Comparison of ENCODE assay signal across 21 cellular contexts in genomic region chr6:31091680-31092079, GRCh38. TPM values are rescaled to one million over a fixed set of nuclear protein-coding genes. Genes with fewer than 3 reads are reported as not detected.
DNase-seq lines count a peak whose midpoint lies in the region; ATAC-seq and TF ChIP-seq lines count a peak whose summit lies in the region.
"Had no signal": no experiment of that assay in that cellular context is flagged by ENCODE, and none has a peak within 500 bp of the region (broad histone marks: within the 10 kb centered on the region; RNA-seq: fewer than 3 reads in every experiment).

No MANE protein-coding gene starts in this region.

- CTCF ChIA-PET in HCT116 (lab: Charles Lee): interaction anchor here (2.2 to 3.0 kb wide), 2 partner anchors 11 to 12 kb away, joined by 9 to 13 read pairs; no protein-coding TSS in a partner anchor

- H3K79me2 ChIP-seq in HCT116 (ENCODE audit: insufficient read depth, low read length): no peaks in the 10 kb centered on the region

- no peaks in the 10 kb centered on the region for H3K27me3 ChIP-seq in HCT116 (ENCODE audit: insufficient read depth, low read length)
- H3K27me3 ChIP-seq in colonic mucosa: no peaks in the 10 kb centered on the region
- no peaks in the 10 kb centered on the region for H3K27me3 ChIP-seq in transverse colon

- RAD21 ChIA-PET in HCT116 (lab: Charles Lee; ENCODE audit: low non-redundant PET in 1 of 2, low total read pairs in 2 of 2, uncharacterized antibody in 2 of 2, unreplicated experiment in 2 of 2): no interaction called here

- peak overlapping the region; percentile 74 for H2AFZ ChIP-seq in HCT116 (ENCODE audit: low read depth, low read length, poor library complexity, severe bottlenecking)
- H2AFZ ChIP-seq: GM23248 had no signal

- H3K4me1 ChIP-seq in HCT116 (ENCODE audit: control insufficient read depth in 1 of 2, insufficient read depth in 2 of 2, low read length in 2 of 2) (peaks cover 7 to 11% of the 10 kb centered on the region in 2 experiments), colonic mucosa (peaks cover 7% of the 10 kb centered on the region), transverse colon (peaks cover 0 to 47% (median 13%) of the 10 kb centered on the region in 4 donors)

- H3K27ac ChIP-seq in HCT116 (ENCODE audit: low read depth, low read length): no peak overlapping the region
- H3K27ac ChIP-seq in colonic mucosa: peak overlapping the region; percentile 32
- peak overlapping the region in 1 of 4 donors; percentile 4 for H3K27ac ChIP-seq in transverse colon
- H3K27ac ChIP-seq: 22Rv1, A549, C4-2B, GM23248 had no signal

- TF ChIP-seq EP300 in transverse colon (IDR thresholded peaks at IDR 0.05; ENCODE audit: low read depth): no peak

- in situ Hi-C loops in transverse colon (cut with MboI; ENCODE audit: low pct_ligation_motif_present in 1 of 4, low pct_unique_long_range_greater_than_20kb in 1 of 4, low sequenced_read_pairs in 3 of 4): loop anchor here in 1 of 4 donors (25.0 kb wide), 1 partner anchor 629 kb away; no protein-coding TSS in a partner anchor

- H3K4me3 ChIP-seq in HCT116 (replicated peaks in 1 of 2; ENCODE audit: low read depth in 1 of 2, low read length in 2 of 2) (no peak overlapping the region), colonic mucosa (no peak overlapping the region), transverse colon (no peak overlapping the region)
- H3K4me3 ChIP-seq: A549, GM23248 had no signal

- H3K9me2 ChIP-seq in HCT116 (ENCODE audit: insufficient read depth): no peaks in the 10 kb centered on the region

- TF ChIP-seq CTCF in HCT116 (IDR thresholded peaks at IDR 0.05 in 2 of 3, conservative IDR thresholded peaks at IDR 0.05 in 1 of 3; ENCODE audit: borderline replicate concordance in 1 of 3, insufficient read depth in 1 of 3, low read depth in 2 of 3, low read length in 2 of 3) (no peak), colonic mucosa (IDR thresholded peaks at IDR 0.05) (no peak), transverse colon (IDR thresholded peaks at IDR 0.05) (no peak)

- 23 to 31% methylated on average over 3 of the region's 3 CpGs for WGBS in transverse colon (ENCODE audit: low coverage in 1 of 2), 2 donors

- ATAC-seq in HCT116 (no peak), GM21360 (IDR thresholded peaks at IDR 0.05; ENCODE audit: unreplicated experiment) (no peak)
- ATAC-seq: A549 had no signal

- no TSS peak for BruUV-seq in HCT116 (replicated peaks; lab: Mats Ljungman, UMichigan)

- H3K9me3 ChIP-seq in HCT116 (ENCODE audit: control insufficient read depth in 1 of 2, insufficient read depth in 1 of 2, low read depth in 1 of 2, low read length in 2 of 2): no peaks in the 10 kb centered on the region
- no peaks in the 10 kb centered on the region for H3K9me3 ChIP-seq in colonic mucosa
- no peaks in the 10 kb centered on the region for H3K9me3 ChIP-seq in transverse colon
- H3K9me3 ChIP-seq: A549 had no signal

- DNase-seq in NCI-H2227 (lab: John Stamatoyannopoulos, UW; ENCODE audit: unreplicated experiment): peak; percentile 15
- DNase-seq in NCI-H2227 treated with DMSO at 0.1 percent for 48 hours (lab: John Stamatoyannopoulos, UW): no peak
- DNase-seq in HCT116 (ENCODE audit: low read depth, low spot score): no peak
- DNase-seq in colonic mucosa: peak; percentile 36
- DNase-seq in transverse colon: peak; percentile 33
- DNase-seq in putamen (ENCODE audit: low spot score): no peak
- DNase-seq: AML-193; CD4-positive, alpha-beta memory T cell; DMS153; DMS79; GDM1; GM23248; HCEC 1CT; HFFc6 had no signal

- H3K9ac ChIP-seq in HCT116 (ENCODE audit: low read length): no peak overlapping the region
- no peak overlapping the region for H3K9ac ChIP-seq in colonic mucosa (ENCODE audit: low read depth in 2 of 2, low read length in 2 of 2)
- H3K9ac ChIP-seq: GM23248 had no signal

- intact Hi-C loops in HCT116 (cut with micrococcal nuclease): no loop called here
- intact Hi-C loops in colonic mucosa (cut with DNase I): no loop called here
- intact Hi-C loops in transverse colon (cut with DNase I; ENCODE audit: low total_unique reads): no loop called here

- POLR2A ChIA-PET in HCT116 (lab: Charles Lee): no interaction called here

- H4K20me1 ChIP-seq in HCT116 (ENCODE audit: insufficient read depth): no peaks in the 10 kb centered on the region

- H3K4me2 ChIP-seq in HCT116 (ENCODE audit: low read length): no peak overlapping the region
- H3K4me2 ChIP-seq: A549 had no signal

- no peak for TF ChIP-seq RAD21 in HCT116 (IDR thresholded peaks at IDR 0.05; ENCODE audit: low read depth)

- H3K36me3 ChIP-seq in HCT116 (ENCODE audit: control insufficient read depth in 1 of 2, insufficient read depth in 2 of 2, low read length in 2 of 2) (no peaks in the 10 kb centered on the region), colonic mucosa (no peaks in the 10 kb centered on the region), transverse colon (no peaks in the 10 kb centered on the region)

- TF ChIP-seq POLR2A in HCT116 (IDR thresholded peaks at IDR 0.05; ENCODE audit: borderline replicate concordance, extremely low read depth, insufficient read depth, insufficient read length) (no peak), transverse colon (IDR thresholded peaks at IDR 0.05) (no peak)

TF ChIP-seq in HCT116, 20 proteins besides CTCF, POLR2A, EP300 and RAD21:
- TF ChIP-seq ZNF274 (IDR thresholded peaks at IDR 0.05; ENCODE audit: low read depth, low read length) (no peak), POLR2AphosphoS5 (IDR thresholded peaks at IDR 0.05; ENCODE audit: low read depth, low read length) (no peak), ZBTB33 (IDR thresholded peaks at IDR 0.05; ENCODE audit: extremely low read depth, insufficient replicate concordance, low read length) (no peak), TCF7L2 (IDR thresholded peaks at IDR 0.05; ENCODE audit: borderline replicate concordance, extremely low read depth, insufficient read depth, insufficient read length) (no peak), ZFX (IDR thresholded peaks at IDR 0.05) (no peak), CBX3 (IDR thresholded peaks at IDR 0.05; ENCODE audit: low read depth) (no peak), EGR1 (IDR thresholded peaks at IDR 0.05; ENCODE audit: low read depth) (no peak), EZH2phosphoT487 (IDR thresholded peaks at IDR 0.05; ENCODE audit: borderline replicate concordance) (no peak), FOSL1 (IDR thresholded peaks at IDR 0.05; ENCODE audit: low read depth) (no peak)

RNA-seq across cellular contexts. Expression of gene C6orf15, which starts 20.7 kb away (rescaled TPM):
- total RNA-seq in HCT116 (2021; ENCODE audit: unreplicated experiment) (not detected), colonic mucosa (not detected), transverse colon (not detected)
- not detected in 2 replicates for polyA plus RNA-seq in HCT116 (2012)
- total RNA-seq: CD4-positive, alpha-beta memory T cell; Daoy; GM23248; HFFc6 had no signal
- polyA plus RNA-seq: A549; BJ; CD4-positive, alpha-beta memory T cell; GM23248; IgD-negative memory B cell had no signal

RNA-seq across cellular contexts. Expression of gene PSORS1C1, which starts 22.9 kb away (rescaled TPM):
- total RNA-seq in HCT116 (2021; ENCODE audit: unreplicated experiment): 9.8 TPM
- polyA plus RNA-seq in HCT116 (2012): 18.2 and 18.9 TPM in 2 replicates
- total RNA-seq in colonic mucosa: 1 to 10 TPM; 2.2 to 5.6 TPM
- 10 to 100 TPM in 2 of 4 donors, 1 to 10 TPM in 2; 8.8 to 19.0 (median 13.4) TPM for total RNA-seq in transverse colon
- total RNA-seq: CD4-positive, alpha-beta memory T cell had no signal

RNA-seq across cellular contexts. Expression of gene CDSN, which starts 28.6 kb away (rescaled TPM):
- total RNA-seq in HCT116 (2021; ENCODE audit: unreplicated experiment) (0.12 TPM), colonic mucosa (not detected), transverse colon (not detected)
- 0.07 TPM in 1 of 2 replicates, not detected in the other for polyA plus RNA-seq in HCT116 (2012)
- total RNA-seq: CD4-positive, alpha-beta memory T cell; Daoy; GM23248; HFFc6 had no signal
- polyA plus RNA-seq: A549; BJ; CD4-positive, alpha-beta memory T cell; GM23248; IgD-negative memory B cell had no signal

RNA-seq across cellular contexts. Expression of gene PSORS1C2, which starts 47.2 kb away (rescaled TPM):
- total RNA-seq in HCT116 (2021; ENCODE audit: unreplicated experiment) (not detected), colonic mucosa (not detected), transverse colon (not detected)
- 1.6 and 1.7 TPM in 2 replicates for polyA plus RNA-seq in HCT116 (2012)
- total RNA-seq: CD4-positive, alpha-beta memory T cell; Daoy; GM23248; HFFc6 had no signal
- polyA plus RNA-seq: BJ; CD4-positive, alpha-beta memory T cell; GM23248; IgD-negative memory B cell had no signal

Comparison
In these comparisons a context has a peak if more than half of its experiments do, and no peak if none do; other contexts are left out.
1. DNase-seq: peak in NCI-H2227 (single experiment), colonic mucosa (single experiment) and transverse colon (single experiment); none in NCI-H2227 treated with DMSO at 0.1 percent for 48 hours (single experiment), HCT116 (single experiment) and putamen (single experiment).